ENCODE assay signal across 17 cellular contexts in genomic region chr10:63752318-63752717, GRCh38.
DNase-seq lines count a peak whose midpoint lies in the region; ATAC-seq and TF ChIP-seq lines count a peak whose summit lies in the region.
"Had no signal": no experiment of that assay in that cellular context is flagged by ENCODE, and none has a peak within 500 bp of the region (broad histone marks: within the 10 kb centered on the region; RNA-seq: fewer than 3 reads in every experiment).

No MANE protein-coding gene starts in this region.

- no peak overlapping the region for H3K9ac ChIP-seq in parathyroid adenoma

- H3K4me1 ChIP-seq in parathyroid adenoma, result peaks cover 6% of the 10 kb centered on the region
- H3K4me1 ChIP-seq: HAP-1 had no signal

- no peaks in the 10 kb centered on the region for H3K4me1 Mint-ChIP-seq in brain
- H3K4me1 Mint-ChIP-seq: CD14-positive monocyte had no signal

- DNase-seq in DMS 273 (lab: John Stamatoyannopoulos, UW; ENCODE audit: unreplicated experiment) (peak; percentile 61), DMS 273 treated with DMSO at 0.1 percent for 48 hours (lab: John Stamatoyannopoulos, UW) (no peak), NCI-H1694 treated with DMSO at 0.1 percent for 48 hours (lab: John Stamatoyannopoulos, UW) (peak; percentile 65)
- DNase-seq: CD8-positive, alpha-beta T cell; COR-L47; DMS53; GF-D8; HFFc6 had no signal

- H3K9me3 ChIP-seq in parathyroid adenoma (ENCODE audit: control insufficient read depth, low read length), result no peaks in the 10 kb centered on the region
- H3K9me3 ChIP-seq: HAP-1 had no signal

- no peak for ATAC-seq in GM19351 (IDR thresholded peaks at IDR 0.05; ENCODE audit: unreplicated experiment)
- ATAC-seq in HG03097 (IDR thresholded peaks at IDR 0.05; ENCODE audit: low FRiP score, unreplicated experiment), result no peak
- no peak for ATAC-seq in GM21367 (IDR thresholded peaks at IDR 0.05; ENCODE audit: unreplicated experiment)
- ATAC-seq: CD8-positive, alpha-beta T cell; HepG2 had no signal

- H3K36me3 ChIP-seq in parathyroid adenoma (ENCODE audit: control insufficient read depth, insufficient read depth, low read length), result no peaks in the 10 kb centered on the region
- H3K36me3 ChIP-seq: HAP-1 had no signal

- no peaks in the 10 kb centered on the region for H3K36me3 Mint-ChIP-seq in brain
- H3K36me3 Mint-ChIP-seq: CD14-positive monocyte; CD8-positive, alpha-beta T cell had no signal

- no peaks in the 10 kb centered on the region for H3K27me3 ChIP-seq in parathyroid adenoma (ENCODE audit: control insufficient read depth, insufficient read depth, low read length)

- peak overlapping the region in 3 of 5 experiments; percentile 13 to 88 (median 63) for H3K27ac Mint-ChIP-seq in brain
- H3K27ac Mint-ChIP-seq: CD14-positive monocyte; CD8-positive, alpha-beta T cell; HFFc6 had no signal

- no peak overlapping the region for H3K4me3 Mint-ChIP-seq in brain
- H3K4me3 Mint-ChIP-seq: CD14-positive monocyte; CD8-positive, alpha-beta T cell; HFFc6 had no signal

- TF ChIP-seq CTCF in brain (conservative IDR thresholded peaks at IDR 0.05), result no peak
- TF ChIP-seq CTCF in parathyroid adenoma (IDR thresholded peaks at IDR 0.05), result no peak

- no peak overlapping the region for H3K27ac ChIP-seq in parathyroid adenoma
- H3K27ac ChIP-seq: 22Rv1 had no signal

- H3K9me3 Mint-ChIP-seq in brain, result peaks cover under 1 to 16% (median 4%) of the 10 kb centered on the region in 5 experiments
- H3K9me3 Mint-ChIP-seq: CD8-positive, alpha-beta T cell; HFFc6 had no signal

- no peaks in the 10 kb centered on the region for H3K27me3 Mint-ChIP-seq in brain

- no peaks in the 10 kb centered on the region for H3K79me2 ChIP-seq in parathyroid adenoma

- peak overlapping the region; percentile 34 for H2AFZ ChIP-seq in parathyroid adenoma

- no peak overlapping the region for H3K4me3 ChIP-seq in parathyroid adenoma (ENCODE audit: low read depth, low read length)
- H3K4me3 ChIP-seq: HAP-1 had no signal

- no peak overlapping the region for H3K4me2 ChIP-seq in parathyroid adenoma (ENCODE audit: low read length)
